ENCODE assay signal across 12 cellular contexts in genomic region chr17:77883213-77883650, GRCh38.
DNase-seq lines count a peak whose midpoint lies in the region; ATAC-seq and TF ChIP-seq lines count a peak whose summit lies in the region.
"Had no signal": no experiment of that assay in that cellular context is flagged by ENCODE, and none has a peak within 500 bp of the region (broad histone marks: within the 10 kb centered on the region; RNA-seq: fewer than 3 reads in every experiment).

No MANE protein-coding gene starts in this region.

- no peaks in the 10 kb centered on the region for H3K9me3 ChIP-seq in right atrium auricular region
- H3K9me3 ChIP-seq in Caco-2 = no peaks in the 10 kb centered on the region
- H3K9me3 ChIP-seq: tibial artery had no signal

- H3K4me1 Mint-ChIP-seq in activated naive CD4-positive, alpha-beta T cell treated with anti-CD3 and anti-CD28 coated beads, Interleukin-2, amount 50 U/mL, for 24 hours = peaks cover 92% of the 10 kb centered on the region
- peaks cover 72% of the 10 kb centered on the region for H3K4me1 Mint-ChIP-seq in activated CD8-positive, alpha-beta T cell treated with anti-CD3 and anti-CD28 coated beads, Interleukin-2, amount 10 ng/mL, durations not matched to agents 7 days and 5 days (ENCODE audit: low read depth)
- peaks cover 21% of the 10 kb centered on the region for H3K4me1 Mint-ChIP-seq in Caco-2 (ENCODE audit: low read depth, unreplicated experiment)

- CTCF ChIA-PET in activated CD8-positive, alpha-beta T cell treated with anti-CD3 and anti-CD28 coated beads, Interleukin-2, amount 10 ng/mL, durations not matched to agents 7 days and 5 days (lab: Charles Lee) = no interaction called here
- CTCF ChIA-PET in Caco-2 (lab: Charles Lee) = interaction anchor here (0.6 kb wide), 1 partner anchor 19 kb away, joined by 3 read pairs; no protein-coding TSS in a partner anchor

- no peaks in the 10 kb centered on the region for H3K36me3 Mint-ChIP-seq in activated naive CD4-positive, alpha-beta T cell treated with anti-CD3 and anti-CD28 coated beads, Interleukin-2, amount 50 U/mL, for 24 hours
- H3K36me3 Mint-ChIP-seq in activated CD8-positive, alpha-beta T cell treated with anti-CD3 and anti-CD28 coated beads, Interleukin-2, amount 10 ng/mL, durations not matched to agents 7 days and 5 days (ENCODE audit: low read depth) = no peaks in the 10 kb centered on the region
- H3K36me3 Mint-ChIP-seq in Caco-2 (ENCODE audit: insufficient read depth, unreplicated experiment) = no peaks in the 10 kb centered on the region

- POLR2A ChIA-PET in activated CD8-positive, alpha-beta T cell treated with anti-CD3 and anti-CD28 coated beads, Interleukin-2, amount 10 ng/mL, durations not matched to agents 7 days and 5 days (lab: Charles Lee) = interaction anchor here (1.2 to 3.5 kb wide), 2 partner anchors 40 to 75 kb away, joined by 5 to 34 read pairs; partner anchors contain the start of gene TNRC6C
- POLR2A ChIA-PET in Caco-2 (lab: Charles Lee) = no interaction called here

- H3K27me3 Mint-ChIP-seq in activated naive CD4-positive, alpha-beta T cell treated with anti-CD3 and anti-CD28 coated beads, Interleukin-2, amount 50 U/mL, for 24 hours = no peaks in the 10 kb centered on the region
- peaks cover 20% of the 10 kb centered on the region for H3K27me3 Mint-ChIP-seq in activated CD8-positive, alpha-beta T cell treated with anti-CD3 and anti-CD28 coated beads, Interleukin-2, amount 10 ng/mL, durations not matched to agents 7 days and 5 days (ENCODE audit: low read depth)
- peaks cover 26% of the 10 kb centered on the region for H3K27me3 Mint-ChIP-seq in Caco-2 (ENCODE audit: insufficient read depth, unreplicated experiment)

- H3K4me1 ChIP-seq in right atrium auricular region = peaks cover 0 to 44% of the 10 kb centered on the region in 2 donors
- H3K4me1 ChIP-seq in Caco-2 = peaks cover 13% of the 10 kb centered on the region; the same call in 1 of the 2 replicates

- H3K27me3 ChIP-seq in right atrium auricular region = no peaks in the 10 kb centered on the region
- peaks cover 6% of the 10 kb centered on the region for H3K27me3 ChIP-seq in Caco-2 (replicated peaks; ENCODE audit: control insufficient read depth, insufficient read depth, low read length)
- H3K27me3 ChIP-seq: tibial artery had no signal

- no TSS peak for BruUV-seq in Caco-2 (replicated peaks; lab: Mats Ljungman, UMichigan)

- no peak for TF ChIP-seq CTCF in right atrium auricular region (IDR thresholded peaks at IDR 0.05)
- TF ChIP-seq CTCF in Caco-2 (IDR thresholded peaks at IDR 0.05; ENCODE audit: insufficient read depth in 1 of 2, low read depth in 1 of 2, low read length in 1 of 2, severe bottlenecking in 1 of 2, unreplicated experiment in 1 of 2) = no peak

- no peak overlapping the region for H3K4me3 Mint-ChIP-seq in activated naive CD4-positive, alpha-beta T cell treated with anti-CD3 and anti-CD28 coated beads, Interleukin-2, amount 50 U/mL, for 24 hours
- H3K4me3 Mint-ChIP-seq in activated CD8-positive, alpha-beta T cell treated with anti-CD3 and anti-CD28 coated beads, Interleukin-2, amount 10 ng/mL, durations not matched to agents 7 days and 5 days = no peak overlapping the region
- no peak overlapping the region for H3K4me3 Mint-ChIP-seq in Caco-2 (ENCODE audit: unreplicated experiment)

- no peaks in the 10 kb centered on the region for H3K9me3 Mint-ChIP-seq in activated naive CD4-positive, alpha-beta T cell treated with anti-CD3 and anti-CD28 coated beads, Interleukin-2, amount 50 U/mL, for 24 hours
- H3K9me3 Mint-ChIP-seq in activated CD8-positive, alpha-beta T cell treated with anti-CD3 and anti-CD28 coated beads, Interleukin-2, amount 10 ng/mL, durations not matched to agents 7 days and 5 days (ENCODE audit: insufficient read depth) = no peaks in the 10 kb centered on the region
- H3K9me3 Mint-ChIP-seq in Caco-2 (ENCODE audit: unreplicated experiment) = no peaks in the 10 kb centered on the region
- H3K9me3 Mint-ChIP-seq: activated B cell treated with CpG ODN at 0.5 μM for 24 hours had no signal

- no peak for ATAC-seq in activated CD8-positive, alpha-beta T cell treated with anti-CD3 and anti-CD28 coated beads, Interleukin-2, amount 10 ng/mL, durations not matched to agents 7 days and 5 days

- H3K27ac Mint-ChIP-seq in activated naive CD4-positive, alpha-beta T cell treated with anti-CD3 and anti-CD28 coated beads, Interleukin-2, amount 50 U/mL, for 24 hours = peak overlapping the region; percentile 89
- H3K27ac Mint-ChIP-seq in activated CD8-positive, alpha-beta T cell treated with anti-CD3 and anti-CD28 coated beads, Interleukin-2, amount 10 ng/mL, durations not matched to agents 7 days and 5 days = peak overlapping the region; percentile 91
- no peak overlapping the region for H3K27ac Mint-ChIP-seq in Caco-2 (ENCODE audit: unreplicated experiment)

- no peak for DNase-seq in activated naive CD4-positive, alpha-beta T cell treated with anti-CD3 and anti-CD28 coated beads, Interleukin-2, amount 50 U/mL, for 16 hours
- no peak for DNase-seq in activated CD8-positive, alpha-beta T cell treated with anti-CD3 and anti-CD28 coated beads, Interleukin-2, amount 10 ng/mL, durations not matched to agents 7 days and 5 days
- DNase-seq in right atrium auricular region (ENCODE audit: low spot score) (no peak), substantia nigra (lab: John Stamatoyannopoulos, UW) (no peak), superior temporal gyrus (ENCODE audit: extremely low spot score) (no peak), Caco-2 (no peak), NOMO-1 treated with DMSO at 0.1 percent for 48 hours (lab: John Stamatoyannopoulos, UW; ENCODE audit: unreplicated experiment) (no peak)

- H3K4me3 ChIP-seq in right atrium auricular region (no peak overlapping the region), Caco-2 (ENCODE audit: low read depth, low read length) (no peak overlapping the region)
- H3K4me3 ChIP-seq: SK-N-MC, tibial artery had no signal

- H3K27ac ChIP-seq in right atrium auricular region = peak overlapping the region; percentile 45 to 63
- peak overlapping the region; percentile 55 for H3K27ac ChIP-seq in substantia nigra (ENCODE audit: low read depth, low read length, poor library complexity, severe bottlenecking)
- H3K27ac ChIP-seq: SK-N-MC, tibial artery had no signal

- intact Hi-C loops in Caco-2 (cut with micrococcal nuclease; ENCODE audit: unreplicated experiment) = loop anchor here (10.0 kb wide), 1 partner anchor 132 kb away; no protein-coding TSS in a partner anchor

- H3K36me3 ChIP-seq in right atrium auricular region = no peaks in the 10 kb centered on the region
- no peaks in the 10 kb centered on the region for H3K36me3 ChIP-seq in Caco-2 (ENCODE audit: control insufficient read depth, insufficient read depth, low read length)
- H3K36me3 ChIP-seq: brain microvascular endothelial cell, tibial artery had no signal
